In the genomic region with DNA sequence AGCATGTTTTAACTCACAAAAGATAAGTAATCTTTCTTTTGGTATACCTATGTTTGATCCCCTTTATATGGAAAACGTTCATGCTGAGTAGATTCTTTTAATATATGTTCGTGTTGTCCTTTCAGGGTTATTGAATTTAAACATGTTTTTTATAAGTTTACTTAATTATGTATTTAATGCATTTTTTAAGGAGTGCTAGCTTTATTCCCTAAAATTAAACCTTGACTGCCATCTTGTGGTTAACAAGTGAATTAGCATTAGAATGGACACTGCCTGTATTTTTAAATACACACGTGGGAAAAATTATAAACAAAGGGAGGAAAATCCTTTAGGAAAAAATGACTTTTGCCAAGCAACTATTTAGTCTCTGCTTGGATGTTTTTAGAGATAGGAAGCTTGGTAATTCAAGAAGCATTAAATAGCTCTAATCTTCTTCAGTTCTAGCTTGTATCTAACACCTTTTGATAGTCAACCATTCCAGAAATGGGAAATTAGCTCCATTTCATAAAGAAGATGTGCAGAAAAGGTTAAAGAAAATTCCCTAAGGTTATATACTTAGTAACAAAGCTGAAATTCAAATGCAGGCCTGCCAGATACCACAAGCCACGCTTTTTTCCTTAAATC, we compare ENCODE assay signal across 1 cellular context.
TF ChIP-seq lines count a peak whose summit lies in the region.

No MANE protein-coding gene starts in this region.

TF ChIP-seq in GM23338, 12 proteins besides CTCF, POLR2A, EP300 and RAD21 (continued from another document):
- TF ChIP-seq ZNF462 (CRISPR knock-in tag; IDR thresholded peaks at IDR 0.05), result no peak
TF ChIP-seq in GM23338: peak in this region for 0.
